ENCODE assay signal across 1 cellular context in genomic region chr1:55053265-55053954, GRCh38.
A peak's percentile ranks its signal among the peaks of the same experiment; 100 is the strongest.
TF ChIP-seq lines count a peak whose summit lies in the region.

No MANE protein-coding gene starts in this region.

TF ChIP-seq in HepG2, 621 proteins besides CTCF, POLR2A, EP300 and RAD21 (continued from another document and continues in another):
- TF ChIP-seq ZUFSP (CRISPR knock-in tag; IDR thresholded peaks at IDR 0.05; ENCODE audit: borderline replicate concordance) (no peak), PLSCR1 (CRISPR knock-in tag; IDR thresholded peaks at IDR 0.05; ENCODE audit: borderline replicate concordance) (no peak), SUZ12 (IDR thresholded peaks at IDR 0.05; ENCODE audit: low read depth, low read length) (no peak), ETV5 (CRISPR knock-in tag; IDR thresholded peaks at IDR 0.05; ENCODE audit: borderline replicate concordance) (peak; percentile 21; the same call in 1 of the 2 replicates), ZBTB49 (CRISPR knock-in tag; IDR thresholded peaks at IDR 0.05; ENCODE audit: borderline replicate concordance) (no peak), TFDP1 (CRISPR knock-in tag; IDR thresholded peaks at IDR 0.05; ENCODE audit: borderline replicate concordance) (no peak), ATF7-NPFF (CRISPR knock-in tag; IDR thresholded peaks at IDR 0.05; ENCODE audit: low read depth) (no peak), REL (CRISPR knock-in tag; conservative IDR thresholded peaks at IDR 0.05) (no peak), GZF1 (CRISPR knock-in tag; IDR thresholded peaks at IDR 0.05) (no peak), ZFP90 (CRISPR knock-in tag; IDR thresholded peaks at IDR 0.05; ENCODE audit: borderline replicate concordance) (no peak), SIN3B (IDR thresholded peaks at IDR 0.05; ENCODE audit: low read length) (no peak), ZNF607 (CRISPR knock-in tag; IDR thresholded peaks at IDR 0.05; ENCODE audit: borderline replicate concordance) (no peak), TSC22D2 (CRISPR knock-in tag; IDR thresholded peaks at IDR 0.05; ENCODE audit: borderline replicate concordance) (no peak), HNF4G (IDR thresholded peaks at IDR 0.05; ENCODE audit: borderline replicate concordance, low read depth, low read length) (peak; percentile 42; the same call in 1 of the 2 replicates), HNF4G (CRISPR knock-in tag; IDR thresholded peaks at IDR 0.05; ENCODE audit: borderline replicate concordance, low read depth) (0 out of 2 replicates have a peak, but pooled peaks have one; percentile 10), HNF1A (IDR thresholded peaks at IDR 0.05; ENCODE audit: low read depth) (0 out of 2 replicates have a peak, but pooled peaks have one; percentile 49), HNF1A (CRISPR knock-in tag; IDR thresholded peaks at IDR 0.05; ENCODE audit: borderline replicate concordance) (no peak), ZNF451 (CRISPR knock-in tag; IDR thresholded peaks at IDR 0.05) (no peak), BCL6 (CRISPR knock-in tag; IDR thresholded peaks at IDR 0.05) (peak; percentile 97), RERE (CRISPR knock-in tag; IDR thresholded peaks at IDR 0.05; ENCODE audit: low read depth) (no peak), MBNL3 (CRISPR knock-in tag; conservative IDR thresholded peaks at IDR 0.05) (no peak), NCOA2 (CRISPR knock-in tag; IDR thresholded peaks at IDR 0.05) (peak; percentile 55; the same call in 1 of the 2 replicates), AHDC1 (CRISPR knock-in tag; IDR thresholded peaks at IDR 0.05; ENCODE audit: borderline replicate concordance) (peak; percentile 25; the same call in 1 of the 2 replicates), ARID4A (CRISPR knock-in tag; IDR thresholded peaks at IDR 0.05; ENCODE audit: borderline replicate concordance) (peak; percentile 43; the same call in 1 of the 2 replicates), ZNF337 (CRISPR knock-in tag; IDR thresholded peaks at IDR 0.05; ENCODE audit: borderline replicate concordance, low read depth) (no peak)
